ENCODE assay signal across 8 cellular contexts in the genomic region with DNA sequence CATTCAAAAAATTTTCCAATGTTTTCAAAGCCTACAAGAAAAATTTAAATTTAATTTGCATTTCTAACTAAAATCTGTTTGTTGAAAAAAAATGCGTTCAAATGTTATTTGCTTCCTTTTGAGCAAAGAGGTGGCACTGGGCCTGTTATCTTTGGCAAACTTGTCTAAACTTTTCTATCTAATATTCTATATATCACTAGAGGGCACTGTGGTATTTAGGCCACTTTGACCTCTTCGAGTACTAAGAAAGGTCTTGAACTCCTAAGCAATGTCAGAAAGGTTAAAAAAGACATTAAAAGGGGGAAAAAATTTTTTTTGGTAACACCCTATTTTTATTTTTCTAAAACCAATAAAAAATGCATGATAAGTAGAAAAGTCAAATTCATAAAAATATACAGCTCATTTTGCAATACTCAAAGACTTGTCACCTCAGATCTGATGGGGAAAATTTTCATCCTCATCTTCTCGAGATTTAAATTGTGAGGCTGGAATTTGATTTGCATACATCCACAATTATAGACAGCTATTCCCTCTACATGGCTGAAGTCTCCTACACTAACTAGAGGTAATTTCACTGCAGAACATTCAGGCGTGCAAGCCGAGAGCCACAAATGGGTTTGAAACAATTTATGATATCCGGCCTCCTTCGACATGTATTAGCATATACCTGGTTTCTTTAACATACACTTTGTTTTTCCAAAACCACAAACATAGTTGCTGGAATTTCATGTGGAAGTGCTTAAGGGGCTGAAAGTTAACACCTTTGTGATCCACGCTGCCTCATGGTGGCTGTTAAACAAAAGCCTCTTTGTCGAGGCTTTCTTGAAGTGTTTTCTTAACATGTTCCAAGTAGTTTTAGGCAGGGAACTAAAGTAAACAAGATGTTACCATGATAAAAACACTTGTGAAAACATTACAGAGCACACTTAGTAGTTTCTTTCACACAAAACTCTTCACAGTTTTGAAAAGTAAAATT.
DNase-seq lines count a peak whose midpoint lies in the region; ATAC-seq and TF ChIP-seq lines count a peak whose summit lies in the region.

No MANE protein-coding gene starts in this region.

- peaks cover 2% of the 10 kb centered on the region for H3K36me3 Mint-ChIP-seq in memory B cell

- no peak overlapping the region for H3K4me3 Mint-ChIP-seq in memory B cell

- DNase-seq in BE2C (no peak), NOMO-1 treated with DMSO at 0.1 percent for 48 hours (lab: John Stamatoyannopoulos, UW; ENCODE audit: unreplicated experiment) (peak; percentile 61), dedifferentiated amniotic fluid mesenchymal stem cell (ENCODE audit: extremely low spot score) (peak; percentile 19), memory B cell (ENCODE audit: low spot score in 2 of 2) (peak in 1 of 2 donors; percentile 43), SHP77 treated with DMSO at 0.1 percent for 48 hours (lab: John Stamatoyannopoulos, UW) (no peak)
- no peak for DNase-seq in effector CD8-positive, alpha-beta T cell (lab: John Stamatoyannopoulos, UW)

- H3K36me3 ChIP-seq in BE2C: no peaks in the 10 kb centered on the region

- peak; percentile 60 for TF ChIP-seq CTCF in BE2C (IDR thresholded peaks at IDR 0.05; ENCODE audit: low read depth, low read length)

- H3K27me3 Mint-ChIP-seq in memory B cell: no peaks in the 10 kb centered on the region

- H3K4me1 Mint-ChIP-seq in memory B cell: peaks cover 24% of the 10 kb centered on the region

- H3K4me1 ChIP-seq in BE2C: peaks cover 3% of the 10 kb centered on the region

- ATAC-seq in GM21526 (IDR thresholded peaks at IDR 0.05; ENCODE audit: low FRiP score, unreplicated experiment) (peak; percentile 46), memory B cell (ENCODE audit: low read depth) (peak; percentile 26), GM21423 (IDR thresholded peaks at IDR 0.05; ENCODE audit: unreplicated experiment) (no peak)

- no peaks in the 10 kb centered on the region for H3K9me3 Mint-ChIP-seq in memory B cell

- no peak overlapping the region for H3K4me3 ChIP-seq in BE2C (ENCODE audit: low read depth, low read length)

- H3K9me3 ChIP-seq in BE2C: no peaks in the 10 kb centered on the region

- no peaks in the 10 kb centered on the region for H3K27me3 ChIP-seq in BE2C

- H3K27ac Mint-ChIP-seq in memory B cell: peak overlapping the region; percentile 98

Comparison
In these comparisons a context has a peak if more than half of its experiments do, and no peak if none do; other contexts are left out.
1. DNase-seq: peak in NOMO-1 treated with DMSO at 0.1 percent for 48 hours (single experiment) and dedifferentiated amniotic fluid mesenchymal stem cell (single experiment); none in BE2C (single experiment), effector CD8-positive, alpha-beta T cell (single experiment) and SHP77 treated with DMSO at 0.1 percent for 48 hours (single experiment).